In the genomic region with DNA sequence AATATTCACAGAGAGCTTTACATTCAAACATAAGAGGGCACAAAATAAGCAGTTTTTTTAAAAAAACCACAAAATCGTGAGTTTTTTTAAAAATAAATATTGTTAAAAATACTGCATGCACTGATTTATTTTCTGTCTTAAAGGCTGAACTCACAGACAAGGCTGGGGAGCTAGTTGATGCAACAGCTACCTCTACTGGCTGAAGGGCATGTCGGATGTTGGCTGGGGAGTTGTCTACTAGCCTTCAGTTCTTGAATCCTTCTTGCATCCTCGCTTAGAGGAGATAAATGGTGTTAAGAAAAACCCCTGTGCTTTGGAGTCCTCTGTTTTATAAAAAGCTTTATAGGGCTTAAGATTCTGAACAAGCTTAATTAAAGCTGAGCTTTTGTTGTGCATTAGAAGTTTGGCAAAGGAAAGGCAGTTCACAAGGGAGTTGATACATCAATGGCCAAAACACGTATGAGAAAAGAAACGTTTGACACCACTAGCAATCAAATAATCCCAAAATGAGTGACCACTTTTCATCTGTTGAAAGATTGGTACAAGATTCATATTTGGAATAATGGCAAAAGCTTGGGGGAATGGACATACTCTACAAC, we compare ENCODE assay signal across 8 cellular contexts.
DNase-seq lines count a peak whose midpoint lies in the region; ATAC-seq, FAIRE-seq and TF ChIP-seq lines count a peak whose summit lies in the region.

No MANE protein-coding gene starts in this region.

- peaks cover 26% of the 10 kb centered on the region for H3K36me3 Mint-ChIP-seq in activated naive CD4-positive, alpha-beta T cell treated with anti-CD3 and anti-CD28 coated beads for 36 hours (ENCODE audit: low read depth)

- TF ChIP-seq POLR2A in HepG2 (IDR thresholded peaks at IDR 0.05; ENCODE audit: insufficient read depth in 1 of 2, low read depth in 2 of 2, low read length in 2 of 2), result no peak

- BruUV-seq in PC-9 (replicated peaks; lab: Mats Ljungman, UMichigan), result no TSS peak
- BruUV-seq in HepG2 (replicated peaks; lab: Mats Ljungman, UMichigan), result no TSS peak

- no peaks in the 10 kb centered on the region for H3K27me3 ChIP-seq in Karpas-422 (ENCODE audit: low read length)
- no peaks in the 10 kb centered on the region for H3K27me3 ChIP-seq in PC-9 (ENCODE audit: insufficient read depth, low read depth)
- no peaks in the 10 kb centered on the region for H3K27me3 ChIP-seq in HepG2 (ENCODE audit: control insufficient read depth in 1 of 2, insufficient read depth in 2 of 2, low read length in 2 of 2)

- no peak overlapping the region for H2AFZ ChIP-seq in Karpas-422 (ENCODE audit: low read length)
- no peak overlapping the region for H2AFZ ChIP-seq in PC-9
- no peak overlapping the region for H2AFZ ChIP-seq in HepG2 (ENCODE audit: low read length)

- no peaks in the 10 kb centered on the region for H3K27me3 Mint-ChIP-seq in activated naive CD4-positive, alpha-beta T cell treated with anti-CD3 and anti-CD28 coated beads for 36 hours (ENCODE audit: low read depth)

- H3K27ac ChIP-seq in Karpas-422 (ENCODE audit: low read length) (peak overlapping the region; percentile 86), PC-9 (no peak overlapping the region), coronary artery (no peak overlapping the region), HepG2 (ENCODE audit: extremely low read length, insufficient read depth, low read length) (no peak overlapping the region)

- TF ChIP-seq CTCF in PC-9 (conservative IDR thresholded peaks at IDR 0.05), result peak; percentile 66
- peak; percentile 48 for TF ChIP-seq CTCF in coronary artery (IDR thresholded peaks at IDR 0.05)
- peak; percentile 87 for TF ChIP-seq CTCF in HepG2 (CRISPR knock-in tag; IDR thresholded peaks at IDR 0.05)

- H3K27ac Mint-ChIP-seq in activated naive CD4-positive, alpha-beta T cell treated with anti-CD3 and anti-CD28 coated beads for 36 hours, result no peak overlapping the region

- FAIRE-seq in HepG2 (lab: Jason Lieb, UNC) (peak; percentile 60), urothelium cell line (lab: Jason Lieb, UNC) (no peak)

- H3K36me3 ChIP-seq in Karpas-422 (ENCODE audit: insufficient read depth, low read length) (peaks cover 62% of the 10 kb centered on the region), PC-9 (ENCODE audit: low read depth) (no peaks in the 10 kb centered on the region), HepG2 (replicated peaks in 1 of 2; ENCODE audit: control insufficient read depth in 1 of 2, insufficient read depth in 2 of 2, low read length in 2 of 2) (no peaks in the 10 kb centered on the region)

- H3K4me3 Mint-ChIP-seq in activated naive CD4-positive, alpha-beta T cell treated with anti-CD3 and anti-CD28 coated beads for 36 hours, result no peak overlapping the region

- peak; percentile 74; the same call in 1 of the 2 replicates for TF ChIP-seq RAD21 in HepG2 (CRISPR knock-in tag; IDR thresholded peaks at IDR 0.05)

- H3K4me1 Mint-ChIP-seq in activated naive CD4-positive, alpha-beta T cell treated with anti-CD3 and anti-CD28 coated beads for 36 hours (ENCODE audit: low read depth), result no peaks in the 10 kb centered on the region

- TF ChIP-seq EP300 in HepG2 (IDR thresholded peaks at IDR 0.05; ENCODE audit: low read depth in 2 of 2, low read length in 2 of 2) (no peak), HepG2 (CRISPR knock-in tag; IDR thresholded peaks at IDR 0.05; ENCODE audit: borderline replicate concordance) (no peak)

- no peak overlapping the region for H3K4me3 ChIP-seq in Karpas-422 (ENCODE audit: low read length)
- H3K4me3 ChIP-seq in PC-9, result no peak overlapping the region
- no peak overlapping the region for H3K4me3 ChIP-seq in coronary artery
- H3K4me3 ChIP-seq in HepG2 (replicated peaks in 1 of 3; ENCODE audit: insufficient read depth in 1 of 3, low read depth in 2 of 3, low read length in 3 of 3), result no peak overlapping the region

- H3K9me3 ChIP-seq in Karpas-422 (ENCODE audit: low read length) (no peaks in the 10 kb centered on the region), PC-9 (ENCODE audit: insufficient read depth, low read depth) (no peaks in the 10 kb centered on the region), HepG2 (ENCODE audit: low read length) (no peaks in the 10 kb centered on the region)

- in situ Hi-C loops in HepG2 (cut with HindIII; ENCODE audit: extremely low pct_ligation_motif_present, low pct_unique_long_range_greater_than_20kb), result loop anchor here (5.0 to 25.0 kb wide), 2 partner anchors 231 to 326 kb away; no protein-coding TSS in a partner anchor

- CTCF ChIA-PET in activated naive CD4-positive, alpha-beta T cell treated with anti-CD3 and anti-CD28 coated beads for 36 hours (lab: Charles Lee), result interaction anchor here (0.6 to 1.5 kb wide), 2 partner anchors 326 to 355 kb away, joined by 3 read pairs; no protein-coding TSS in a partner anchor
- CTCF ChIA-PET in PC-9 (lab: Charles Lee) (interaction anchor here (1.0 to 1.9 kb wide), 2 partner anchors 326 to 328 kb away, joined by 7 to 9 read pairs; no protein-coding TSS in a partner anchor), HepG2 (lab: Yijun Ruan, JAX; ENCODE audit: low intra/inter-chr PET ratio, low total read pairs) (interaction anchor here (1.3 to 4.2 kb wide), 2 partner anchors 321 to 328 kb away, joined by 5 to 54 read pairs; no protein-coding TSS in a partner anchor)

- 9% methylated on average over 5 of the region's 5 CpGs for WGBS in HepG2 (ENCODE audit: low lambda C conversion rate)

- H4K20me1 ChIP-seq in Karpas-422 (ENCODE audit: insufficient read depth, low read depth, low read length), result no peaks in the 10 kb centered on the region
- H4K20me1 ChIP-seq in PC-9 (ENCODE audit: insufficient read depth), result no peaks in the 10 kb centered on the region
- no peaks in the 10 kb centered on the region for H4K20me1 ChIP-seq in HepG2 (ENCODE audit: insufficient read depth, low read length)

- ATAC-seq in HepG2, result peak; percentile 91

- POLR2A ChIA-PET in PC-9 (lab: Charles Lee; ENCODE audit: unreplicated experiment) (interaction anchor here (0.6 kb wide), 1 partner anchor 271 kb away, joined by 4 read pairs; no protein-coding TSS in a partner anchor), HepG2 (lab: Yijun Ruan, JAX) (no interaction called here)

- no peaks in the 10 kb centered on the region for H3F3A ChIP-seq in PC-9 (ENCODE audit: insufficient read depth, low read depth)

- H3K4me2 ChIP-seq in Karpas-422 (ENCODE audit: low read depth, low read length, poor library complexity, severe bottlenecking) (no peak overlapping the region), PC-9 (no peak overlapping the region), HepG2 (ENCODE audit: low read depth, low read length) (no peak overlapping the region)

- H3K4me1 ChIP-seq in Karpas-422 (ENCODE audit: low read length) (peaks cover 42% of the 10 kb centered on the region), PC-9 (replicated peaks; ENCODE audit: insufficient read depth) (no peaks in the 10 kb centered on the region), HepG2 (ENCODE audit: insufficient read depth, low read length) (no peaks in the 10 kb centered on the region)

- peak; percentile 45 for DNase-seq in activated naive CD4-positive, alpha-beta T cell treated with anti-CD3 and anti-CD28 coated beads for 36 hours
- DNase-seq in activated naive CD4-positive, alpha-beta T cell treated with Interleukin-2 at 50 U/mL for 16 hours, result no peak
- DNase-seq in Karpas-422 (peak; percentile 89), PC-9 (peak in 1 of 2 experiments; percentile 37), coronary artery (ENCODE audit: low spot score) (no peak), HepG2 (ENCODE audit: low spot score) (peak; percentile 62), urothelium cell line (ENCODE audit: low spot score) (peak; percentile 43)
- no peak for DNase-seq in activated CD8-positive, alpha-beta memory T cell treated with anti-CD3 and anti-CD28 coated beads for 24 hours

- H3K9ac ChIP-seq in Karpas-422 (ENCODE audit: low read length) (no peak overlapping the region), HepG2 (ENCODE audit: insufficient read depth, low read depth, low read length) (no peak overlapping the region)

- H3K9me3 Mint-ChIP-seq in activated naive CD4-positive, alpha-beta T cell treated with anti-CD3 and anti-CD28 coated beads for 36 hours, result no peaks in the 10 kb centered on the region

- H3K79me2 ChIP-seq in Karpas-422 (ENCODE audit: low read length), result peaks cover 5% of the 10 kb centered on the region; the same call in 1 of the 2 replicates
- no peaks in the 10 kb centered on the region for H3K79me2 ChIP-seq in PC-9 (ENCODE audit: low read depth)
- no peaks in the 10 kb centered on the region for H3K79me2 ChIP-seq in HepG2 (ENCODE audit: insufficient read depth, low read length)

- intact Hi-C loops in activated naive CD4-positive, alpha-beta T cell treated with anti-CD3 and anti-CD28 coated beads for 36 hours (cut with micrococcal nuclease), result loop anchor here (1.0 kb wide), 1 partner anchor 328 kb away; no protein-coding TSS in a partner anchor
- intact Hi-C loops in PC-9 (cut with micrococcal nuclease; ENCODE audit: unreplicated experiment) (loop anchor here (1.0 to 10.0 kb wide), 2 partner anchors 233 to 327 kb away; no protein-coding TSS in a partner anchor), HepG2 (cut with micrococcal nuclease; ENCODE audit: unreplicated experiment) (loop anchor here (1.0 to 2.0 kb wide), 3 partner anchors 101 to 328 kb away; no protein-coding TSS in a partner anchor)

- H3K9me2 ChIP-seq in Karpas-422 (replicated peaks; ENCODE audit: insufficient read depth, low read length) (no peaks in the 10 kb centered on the region), PC-9 (ENCODE audit: insufficient read depth) (no peaks in the 10 kb centered on the region)

TF ChIP-seq in HepG2, 621 proteins besides CTCF, POLR2A, EP300 and RAD21:
- TF ChIP-seq SMC3 (IDR thresholded peaks at IDR 0.05; ENCODE audit: low read length) (peak; percentile 91), ZFX (CRISPR knock-in tag; IDR thresholded peaks at IDR 0.05; ENCODE audit: low read depth) (no peak), STAG1 (CRISPR knock-in tag; IDR thresholded peaks at IDR 0.05) (peak; percentile 94), GFI1 (CRISPR knock-in tag; IDR thresholded peaks at IDR 0.05; ENCODE audit: borderline replicate concordance) (peak; percentile 46; the same call in 1 of the 2 replicates)

Comparison
In these comparisons a context has a peak if more than half of its experiments do, and no peak if none do; other contexts are left out.
1. DNase-seq: peak in activated naive CD4-positive, alpha-beta T cell treated with anti-CD3 and anti-CD28 coated beads for 36 hours (single experiment), Karpas-422 (single experiment), HepG2 (single experiment) and urothelium cell line (single experiment); none in activated naive CD4-positive, alpha-beta T cell treated with Interleukin-2 at 50 U/mL for 16 hours (single experiment), coronary artery (single experiment) and activated CD8-positive, alpha-beta memory T cell treated with anti-CD3 and anti-CD28 coated beads for 24 hours (single experiment).
2. Peak in every context shown above with its lines, with median percentiles within 50 percentile points of each other: CTCF ChIP-seq.